18 cellular contexts compared by ENCODE assay signal in the genomic region with DNA sequence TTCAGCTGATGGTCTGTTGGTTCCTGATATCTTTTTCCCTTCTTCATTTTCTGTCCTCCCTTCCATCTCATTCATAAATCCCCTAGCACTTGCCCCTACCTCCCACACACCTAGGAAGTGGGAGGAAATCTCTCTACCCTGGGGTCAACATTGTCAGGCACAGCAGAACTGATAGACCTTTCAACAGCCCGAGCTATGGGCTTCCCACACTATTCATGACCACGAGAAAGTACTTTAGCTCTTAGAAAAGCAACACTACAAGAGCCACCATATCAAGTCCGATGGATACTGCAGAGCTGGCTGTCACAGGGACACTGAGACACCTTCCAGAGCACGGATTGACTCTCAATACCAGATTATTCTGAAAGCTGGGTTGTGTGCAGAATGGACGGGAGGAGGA.
DNase-seq lines count a peak whose midpoint lies in the region; ATAC-seq, FAIRE-seq and TF ChIP-seq lines count a peak whose summit lies in the region.
"Had no signal": no experiment of that assay in that cellular context is flagged by ENCODE, and none has a peak within 500 bp of the region (broad histone marks: within the 10 kb centered on the region; RNA-seq: fewer than 3 reads in every experiment).

No MANE protein-coding gene starts in this region.

- no peaks in the 10 kb centered on the region for H4K20me1 ChIP-seq in H1 (replicated peaks in 1 of 2; ENCODE audit: control insufficient read depth in 1 of 2, insufficient read depth in 2 of 2, low read length in 2 of 2)
- no peaks in the 10 kb centered on the region for H4K20me1 ChIP-seq in GM23248 (ENCODE audit: insufficient read depth)

- 85 to 100% methylated on average over 1 to 5 of the region's 5 CpGs for WGBS in H1 (ENCODE audit: extremely low coverage in 1 of 2, insufficient coverage in 1 of 2, insufficient read length in 1 of 2, insufficient replicate concordance in 2 of 2, low coverage in 1 of 2, low lambda C conversion rate in 2 of 2, missing lambda C conversion rate in 1 of 2), 2 experiments
- WGBS in GM23248 (ENCODE audit: low coverage in 1 of 2, low lambda C conversion rate in 2 of 2, missing lambda C conversion rate in 2 of 2), 2 experiments: 56 to 57% methylated on average over 5 of the region's 5 CpGs

- H2BK120ac ChIP-seq in H1 (replicated peaks; ENCODE audit: low read depth, low read length): no peak overlapping the region

- no peak for FAIRE-seq in H1 (lab: Jason Lieb, UNC)
- FAIRE-seq: GM12891, HepG2, HTR-8/SVneo had no signal

- TF ChIP-seq POLR2A in H1 (IDR thresholded peaks at IDR 0.05; ENCODE audit: control extremely low read depth in 1 of 2, low read depth in 2 of 2, low read length in 2 of 2): no peak

- TF ChIP-seq CTCF in HEK293 (tag by site-specific recombination; IDR thresholded peaks at IDR 0.05) (no peak), H1 (IDR thresholded peaks at IDR 0.05; ENCODE audit: control extremely low read depth in 1 of 3, insufficient read depth in 1 of 3, low read depth in 1 of 3, low read length in 3 of 3) (no peak), brain microvascular endothelial cell (IDR thresholded peaks at IDR 0.05; ENCODE audit: low read depth, low read length, missing control alignments) (no peak)

- peak overlapping the region; percentile 70; the same call in 1 of the 2 replicates for H2AK5ac ChIP-seq in H1 (ENCODE audit: low read depth, low read length)

- H3K79me2 ChIP-seq in H1 (ENCODE audit: control insufficient read depth in 1 of 2, insufficient read depth in 2 of 2, low read length in 2 of 2) (no peaks in the 10 kb centered on the region), GM23248 (ENCODE audit: insufficient read depth) (no peaks in the 10 kb centered on the region)

- H2BK15ac ChIP-seq in H1 (ENCODE audit: low read length): no peak overlapping the region

- CTCF ChIA-PET in HEK293 (lab: Yijun Ruan, JAX) (interaction anchor here (0.6 to 6.3 kb wide), 17 partner anchors 9 to 655 kb away, joined by 3 to 82 read pairs (median 3); no protein-coding TSS in a partner anchor), H1 (lab: Charles Lee; ENCODE audit: partially characterized antibody) (interaction anchor here (0.7 to 2.5 kb wide), 21 partner anchors 8 to 429 kb away, joined by 3 to 16 read pairs (median 4); no protein-coding TSS in a partner anchor)

- no peak for TF ChIP-seq RAD21 in H1 (IDR thresholded peaks at IDR 0.05 in 1 of 2, conservative IDR thresholded peaks at IDR 0.05 in 1 of 2; ENCODE audit: low read depth in 2 of 2, low read length in 2 of 2)

- no peak for TF ChIP-seq EP300 in H1 (IDR thresholded peaks at IDR 0.05; ENCODE audit: borderline replicate concordance in 1 of 2, low read depth in 2 of 2, low read length in 2 of 2)

- peak; percentile 72 to 76 for ATAC-seq in left cardiac atrium

- no peak overlapping the region for H4K8ac ChIP-seq in H1 (ENCODE audit: extremely low read depth, insufficient read depth, low read length)

- H2AFZ ChIP-seq in H1 (ENCODE audit: low read length) (no peak overlapping the region), GM23248 (no peak overlapping the region)
- H2AFZ ChIP-seq: GM23338 had no signal

- no peak overlapping the region for H3K56ac ChIP-seq in H1 (replicated peaks; ENCODE audit: insufficient read length, low read depth, low read length)

- H3K4me3 ChIP-seq in HEK293 (ENCODE audit: low read depth, low read length) (no peak overlapping the region), H1 (ENCODE audit: extremely low read depth in 1 of 4, insufficient read depth in 2 of 4, low read depth in 3 of 4, low read length in 4 of 4) (no peak overlapping the region), brain microvascular endothelial cell (ENCODE audit: low read depth, low read length) (no peak overlapping the region), GM23248 (no peak overlapping the region)
- H3K4me3 ChIP-seq: GM23338, HAP-1 had no signal

- H3K9ac ChIP-seq in H1 (replicated peaks in 1 of 4; ENCODE audit: extremely low read depth in 1 of 4, low read depth in 3 of 4, low read length in 3 of 4) (no peak overlapping the region), GM23248 (no peak overlapping the region)

- H3K9me2 ChIP-seq in GM23248 (ENCODE audit: insufficient read depth): no peaks in the 10 kb centered on the region

- H3K9me3 ChIP-seq in HEK293 (ENCODE audit: control insufficient read depth, insufficient read depth, low read depth, low read length) (no peaks in the 10 kb centered on the region), H1 (ENCODE audit: insufficient read depth in 2 of 2, low read depth in 1 of 2, low read length in 1 of 2) (no peaks in the 10 kb centered on the region), GM23248 (ENCODE audit: low read depth) (no peaks in the 10 kb centered on the region)
- H3K9me3 ChIP-seq: HAP-1 had no signal

- no peak for DNase-seq in H1 (ENCODE audit: low read depth in 1 of 2, low spot score in 2 of 2)
- DNase-seq in left cardiac atrium: no peak
- DNase-seq in left kidney (ENCODE audit: low read depth, low spot score): peak; percentile 55
- DNase-seq in brain microvascular endothelial cell: no peak
- no peak for DNase-seq in GM23248
- no peak for DNase-seq in G401 (ENCODE audit: low spot score)
- DNase-seq in T-helper 9 cell: no peak
- DNase-seq: C1 segment of cervical spinal cord; Calu3; CD4-positive, alpha-beta T cell; DMS 273 treated with DMSO at 0.1 percent for 48 hours; HFFc6 had no signal

- no peak overlapping the region for H3K4ac ChIP-seq in H1 (replicated peaks; ENCODE audit: insufficient read length, low read depth, low read length)

- in situ Hi-C loops in brain microvascular endothelial cell (cut with HindIII; ENCODE audit: low pct_ligation_motif_present, low sequenced_read_pairs): no loop called here
- in situ Hi-C loops in GM23248 (cut with MboI): loop anchor here (10.0 to 25.0 kb wide), 2 partner anchors 187 to 410 kb away; no protein-coding TSS in a partner anchor
- in situ Hi-C loops in G401 (cut with HindIII; ENCODE audit: low sequenced_read_pairs): no loop called here

- no peaks in the 10 kb centered on the region for H3K36me3 ChIP-seq in HEK293 (ENCODE audit: control insufficient read depth in 2 of 2, insufficient read depth in 1 of 2, low read length in 2 of 2)
- H3K36me3 ChIP-seq in H1 (ENCODE audit: control insufficient read depth in 2 of 4, insufficient read depth in 4 of 4, low read length in 3 of 4): no peaks in the 10 kb centered on the region
- no peaks in the 10 kb centered on the region for H3K36me3 ChIP-seq in brain microvascular endothelial cell (replicated peaks)
- no peaks in the 10 kb centered on the region for H3K36me3 ChIP-seq in GM23248 (ENCODE audit: low read depth)
- H3K36me3 ChIP-seq: HAP-1 had no signal

- no peak overlapping the region for H3K18ac ChIP-seq in H1 (ENCODE audit: extremely low read depth, low read length)

- H2BK5ac ChIP-seq in H1 (ENCODE audit: low read depth, low read length): no peak overlapping the region

- H3K14ac ChIP-seq in H1 (ENCODE audit: insufficient read length): no peak overlapping the region

- H3K4me1 ChIP-seq in HEK293 (ENCODE audit: control insufficient read depth, insufficient read depth, low read length): peaks cover 3% of the 10 kb centered on the region; the same call in 1 of the 2 replicates
- peaks cover 0 to 3% (median 1%) of the 10 kb centered on the region in 4 experiments; a peak in 3 of 7 replicates for H3K4me1 ChIP-seq in H1 (replicated peaks in 1 of 4; ENCODE audit: control insufficient read depth in 3 of 4, insufficient read depth in 4 of 4, low read length in 3 of 4)
- H3K4me1 ChIP-seq in GM23248 (ENCODE audit: insufficient read depth): 0 out of 2 replicates have a peak, but pooled peaks cover 4% of the 10 kb centered on the region
- H3K4me1 ChIP-seq: HAP-1 had no signal

- no peak overlapping the region for H4K91ac ChIP-seq in H1 (replicated peaks; ENCODE audit: insufficient read length, low read length)

- no peak overlapping the region for H3K27ac ChIP-seq in HEK293 (ENCODE audit: extremely low read depth, low read depth, low read length)
- H3K27ac ChIP-seq in H1 (ENCODE audit: low read depth, low read length): no peak overlapping the region
- H3K27ac ChIP-seq in brain microvascular endothelial cell: no peak overlapping the region
- H3K27ac ChIP-seq in GM23248: no peak overlapping the region

- no peak overlapping the region for H2BK12ac ChIP-seq in H1 (ENCODE audit: low read depth, low read length)

- H3K4me2 ChIP-seq in H1 (ENCODE audit: insufficient read depth in 1 of 2, low read depth in 2 of 2, low read length in 2 of 2) (no peak overlapping the region), GM23248 (ENCODE audit: unreplicated experiment) (no peak overlapping the region)
- H3K4me2 ChIP-seq: GM23338 had no signal

- no peaks in the 10 kb centered on the region for H3K27me3 ChIP-seq in H1 (replicated peaks in 1 of 4; ENCODE audit: control insufficient read depth in 3 of 4, extremely low read depth in 1 of 4, insufficient read depth in 3 of 4, low read length in 3 of 4)
- no peaks in the 10 kb centered on the region for H3K27me3 ChIP-seq in brain microvascular endothelial cell (replicated peaks)
- no peaks in the 10 kb centered on the region; the same call in 1 of the 2 replicates for H3K27me3 ChIP-seq in GM23248 (replicated peaks; ENCODE audit: insufficient read depth)

- H3K79me1 ChIP-seq in H1 (ENCODE audit: low read depth, low read length): no peaks in the 10 kb centered on the region; the same call in 1 of the 2 replicates

- no peaks in the 10 kb centered on the region for H3K23me2 ChIP-seq in H1 (ENCODE audit: low read depth, low read length)

- no peak overlapping the region for H4K5ac ChIP-seq in H1 (ENCODE audit: insufficient read length, low read depth, low read length)

- no peak overlapping the region for H3K23ac ChIP-seq in H1 (ENCODE audit: insufficient read length)

- H3F3A ChIP-seq in GM23248 (ENCODE audit: insufficient read depth): no peaks in the 10 kb centered on the region

- intact Hi-C loops in left cardiac atrium (cut with DNase I): loop anchor here in 1 of 2 donors (2.0 kb wide), 1 partner anchor 191 kb away; no protein-coding TSS in a partner anchor

- POLR2A ChIA-PET in HEK293 (lab: Yijun Ruan, JAX): no interaction called here
- POLR2A ChIA-PET in H1 (lab: Charles Lee; ENCODE audit: partially characterized antibody): no interaction called here

- no peak overlapping the region for H2BK20ac ChIP-seq in H1 (ENCODE audit: low read length)

TF ChIP-seq in HEK293, 187 proteins besides CTCF, POLR2A, EP300 and RAD21 (continues in another document):
- TF ChIP-seq ZNF394 (tag by site-specific recombination; IDR thresholded peaks at IDR 0.05; ENCODE audit: borderline replicate concordance) (no peak), EGR2 (tag by site-specific recombination; IDR thresholded peaks at IDR 0.05; ENCODE audit: low read depth) (peak; percentile 84), ZNF184 (tag by site-specific recombination; IDR thresholded peaks at IDR 0.05) (no peak), ZNF138 (tag by site-specific recombination; IDR thresholded peaks at IDR 0.05; ENCODE audit: borderline replicate concordance) (no peak)

TF ChIP-seq in H1, 55 proteins besides CTCF, POLR2A, EP300 and RAD21:
- TF ChIP-seq SUZ12 (IDR thresholded peaks at IDR 0.05; ENCODE audit: low read length): no peak
- no peak for TF ChIP-seq BACH1 (IDR thresholded peaks at IDR 0.05; ENCODE audit: low read length)
